In the genomic region with DNA sequence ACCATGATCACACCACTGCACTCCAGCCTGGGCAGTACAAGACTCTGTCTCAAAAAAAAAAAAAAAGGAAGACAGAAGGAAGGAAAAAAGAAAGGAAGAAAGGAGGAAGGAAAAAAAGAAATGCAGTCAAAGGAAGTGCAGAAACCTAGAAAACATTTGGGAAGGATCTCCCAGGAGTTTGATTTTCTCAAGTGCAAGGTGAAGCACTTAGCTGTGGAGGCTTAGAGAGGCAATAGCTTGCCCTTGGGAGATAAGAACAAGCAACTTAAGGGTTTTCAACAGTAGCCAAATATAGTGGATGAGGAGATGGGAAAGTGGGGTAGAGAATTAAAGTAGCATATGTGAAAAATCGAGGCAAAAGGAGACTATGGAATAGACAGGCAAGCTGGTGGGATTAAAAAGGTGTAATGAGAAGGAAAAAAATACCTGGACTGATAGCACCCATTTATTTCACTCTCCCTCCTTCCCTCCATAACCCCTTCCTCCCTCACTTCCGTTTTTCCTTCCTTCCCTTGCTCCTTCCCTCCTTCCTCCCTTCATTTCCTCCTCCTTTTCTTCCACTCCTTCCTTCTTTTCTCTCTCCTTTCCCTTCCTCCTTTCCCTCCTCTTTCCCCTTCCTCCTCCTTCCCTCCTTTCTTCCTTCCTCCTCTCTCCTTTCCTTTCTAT, we compare ENCODE assay signal across 1 cellular context.
TF ChIP-seq lines count a peak whose summit lies in the region.

No MANE protein-coding gene starts in this region.

TF ChIP-seq in K562, 482 proteins besides CTCF, POLR2A, EP300 and RAD21 (continued from another document):
- TF ChIP-seq DMBX1 (CRISPR knock-in tag; IDR thresholded peaks at IDR 0.05; ENCODE audit: borderline replicate concordance), result peak; percentile 81
- no peak for TF ChIP-seq ZZZ3 (IDR thresholded peaks at IDR 0.05)
- peak; percentile 70 for TF ChIP-seq TEAD4 (IDR thresholded peaks at IDR 0.05; ENCODE audit: low read length)
- TF ChIP-seq TEAD4 (CRISPR knock-in tag; IDR thresholded peaks at IDR 0.05; ENCODE audit: borderline replicate concordance), result no peak
- peak; percentile 53 for TF ChIP-seq CXXC5 (CRISPR knock-in tag; IDR thresholded peaks at IDR 0.05)
- peak; percentile 43 for TF ChIP-seq NCOR1 (IDR thresholded peaks at IDR 0.05)
- TF ChIP-seq, protein P1, sequence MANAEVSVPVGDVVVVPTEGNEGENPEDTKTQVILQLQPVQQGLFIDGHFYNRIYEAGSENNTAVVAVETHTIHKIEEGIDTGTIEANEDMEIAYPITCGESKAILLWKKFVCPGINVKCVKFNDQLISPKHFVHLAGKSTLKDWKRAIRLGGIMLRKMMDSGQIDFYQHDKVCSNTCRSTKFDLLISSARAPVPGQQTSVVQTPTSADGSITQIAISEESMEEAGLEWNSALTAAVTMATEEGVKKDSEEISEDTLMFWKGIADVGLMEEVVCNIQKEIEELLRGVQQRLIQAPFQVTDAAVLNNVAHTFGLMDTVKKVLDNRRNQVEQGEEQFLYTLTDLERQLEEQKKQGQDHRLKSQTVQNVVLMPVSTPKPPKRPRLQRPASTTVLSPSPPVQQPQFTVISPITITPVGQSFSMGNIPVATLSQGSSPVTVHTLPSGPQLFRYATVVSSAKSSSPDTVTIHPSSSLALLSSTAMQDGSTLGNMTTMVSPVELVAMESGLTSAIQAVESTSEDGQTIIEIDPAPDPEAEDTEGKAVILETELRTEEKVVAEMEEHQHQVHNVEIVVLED (CRISPR knock-in tag; IDR thresholded peaks at IDR 0.05), result no peak
- TF ChIP-seq DPF2 (IDR thresholded peaks at IDR 0.05), result peak; percentile 86
- peak; percentile 64 for TF ChIP-seq TAL1 (IDR thresholded peaks at IDR 0.05)
- peak; percentile 85 for TF ChIP-seq ELF4 (CRISPR knock-in tag; IDR thresholded peaks at IDR 0.05)
- TF ChIP-seq EHMT2 (IDR thresholded peaks at IDR 0.05), result peak; percentile 61
- peak; percentile 74 for TF ChIP-seq CBFA2T3 (IDR thresholded peaks at IDR 0.05)
- TF ChIP-seq, protein P2, sequence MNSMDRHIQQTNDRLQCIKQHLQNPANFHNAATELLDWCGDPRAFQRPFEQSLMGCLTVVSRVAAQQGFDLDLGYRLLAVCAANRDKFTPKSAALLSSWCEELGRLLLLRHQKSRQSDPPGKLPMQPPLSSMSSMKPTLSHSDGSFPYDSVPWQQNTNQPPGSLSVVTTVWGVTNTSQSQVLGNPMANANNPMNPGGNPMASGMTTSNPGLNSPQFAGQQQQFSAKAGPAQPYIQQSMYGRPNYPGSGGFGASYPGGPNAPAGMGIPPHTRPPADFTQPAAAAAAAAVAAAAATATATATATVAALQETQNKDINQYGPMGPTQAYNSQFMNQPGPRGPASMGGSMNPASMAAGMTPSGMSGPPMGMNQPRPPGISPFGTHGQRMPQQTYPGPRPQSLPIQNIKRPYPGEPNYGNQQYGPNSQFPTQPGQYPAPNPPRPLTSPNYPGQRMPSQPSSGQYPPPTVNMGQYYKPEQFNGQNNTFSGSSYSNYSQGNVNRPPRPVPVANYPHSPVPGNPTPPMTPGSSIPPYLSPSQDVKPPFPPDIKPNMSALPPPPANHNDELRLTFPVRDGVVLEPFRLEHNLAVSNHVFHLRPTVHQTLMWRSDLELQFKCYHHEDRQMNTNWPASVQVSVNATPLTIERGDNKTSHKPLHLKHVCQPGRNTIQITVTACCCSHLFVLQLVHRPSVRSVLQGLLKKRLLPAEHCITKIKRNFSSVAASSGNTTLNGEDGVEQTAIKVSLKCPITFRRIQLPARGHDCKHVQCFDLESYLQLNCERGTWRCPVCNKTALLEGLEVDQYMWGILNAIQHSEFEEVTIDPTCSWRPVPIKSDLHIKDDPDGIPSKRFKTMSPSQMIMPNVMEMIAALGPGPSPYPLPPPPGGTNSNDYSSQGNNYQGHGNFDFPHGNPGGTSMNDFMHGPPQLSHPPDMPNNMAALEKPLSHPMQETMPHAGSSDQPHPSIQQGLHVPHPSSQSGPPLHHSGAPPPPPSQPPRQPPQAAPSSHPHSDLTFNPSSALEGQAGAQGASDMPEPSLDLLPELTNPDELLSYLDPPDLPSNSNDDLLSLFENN (IDR thresholded peaks at IDR 0.05; ENCODE audit: low read depth in 2 of 2, low read length in 2 of 2), result no peak
- TF ChIP-seq, protein P3, sequence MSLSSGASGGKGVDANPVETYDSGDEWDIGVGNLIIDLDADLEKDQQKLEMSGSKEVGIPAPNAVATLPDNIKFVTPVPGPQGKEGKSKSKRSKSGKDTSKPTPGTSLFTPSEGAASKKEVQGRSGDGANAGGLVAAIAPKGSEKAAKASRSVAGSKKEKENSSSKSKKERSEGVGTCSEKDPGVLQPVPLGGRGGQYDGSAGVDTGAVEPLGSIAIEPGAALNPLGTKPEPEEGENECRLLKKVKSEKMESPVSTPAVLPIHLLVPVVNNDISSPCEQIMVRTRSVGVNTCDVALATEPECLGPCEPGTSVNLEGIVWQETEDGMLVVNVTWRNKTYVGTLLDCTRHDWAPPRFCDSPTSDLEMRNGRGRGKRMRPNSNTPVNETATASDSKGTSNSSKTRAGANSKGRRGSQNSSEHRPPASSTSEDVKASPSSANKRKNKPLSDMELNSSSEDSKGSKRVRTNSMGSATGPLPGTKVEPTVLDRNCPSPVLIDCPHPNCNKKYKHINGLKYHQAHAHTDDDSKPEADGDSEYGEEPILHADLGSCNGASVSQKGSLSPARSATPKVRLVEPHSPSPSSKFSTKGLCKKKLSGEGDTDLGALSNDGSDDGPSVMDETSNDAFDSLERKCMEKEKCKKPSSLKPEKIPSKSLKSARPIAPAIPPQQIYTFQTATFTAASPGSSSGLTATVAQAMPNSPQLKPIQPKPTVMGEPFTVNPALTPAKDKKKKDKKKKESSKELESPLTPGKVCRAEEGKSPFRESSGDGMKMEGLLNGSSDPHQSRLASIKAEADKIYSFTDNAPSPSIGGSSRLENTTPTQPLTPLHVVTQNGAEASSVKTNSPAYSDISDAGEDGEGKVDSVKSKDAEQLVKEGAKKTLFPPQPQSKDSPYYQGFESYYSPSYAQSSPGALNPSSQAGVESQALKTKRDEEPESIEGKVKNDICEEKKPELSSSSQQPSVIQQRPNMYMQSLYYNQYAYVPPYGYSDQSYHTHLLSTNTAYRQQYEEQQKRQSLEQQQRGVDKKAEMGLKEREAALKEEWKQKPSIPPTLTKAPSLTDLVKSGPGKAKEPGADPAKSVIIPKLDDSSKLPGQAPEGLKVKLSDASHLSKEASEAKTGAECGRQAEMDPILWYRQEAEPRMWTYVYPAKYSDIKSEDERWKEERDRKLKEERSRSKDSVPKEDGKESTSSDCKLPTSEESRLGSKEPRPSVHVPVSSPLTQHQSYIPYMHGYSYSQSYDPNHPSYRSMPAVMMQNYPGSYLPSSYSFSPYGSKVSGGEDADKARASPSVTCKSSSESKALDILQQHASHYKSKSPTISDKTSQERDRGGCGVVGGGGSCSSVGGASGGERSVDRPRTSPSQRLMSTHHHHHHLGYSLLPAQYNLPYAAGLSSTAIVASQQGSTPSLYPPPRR (CRISPR knock-in tag; IDR thresholded peaks at IDR 0.05; ENCODE audit: borderline replicate concordance), result no peak
- no peak for TF ChIP-seq HNRNPUL1 (IDR thresholded peaks at IDR 0.05; ENCODE audit: low read length)
- no peak for TF ChIP-seq ZNF408 (CRISPR knock-in tag; IDR thresholded peaks at IDR 0.05; ENCODE audit: low read depth)
- TF ChIP-seq ZFP1 (CRISPR knock-in tag; IDR thresholded peaks at IDR 0.05), result no peak
- peak; percentile 83 for TF ChIP-seq ARID1B (IDR thresholded peaks at IDR 0.05)
- TF ChIP-seq CEBPG (CRISPR knock-in tag; IDR thresholded peaks at IDR 0.05), result no peak
- TF ChIP-seq CEBPG (tag; conservative IDR thresholded peaks at IDR 0.05 in 1 of 2, IDR thresholded peaks at IDR 0.05 in 1 of 2), result no peak
- TF ChIP-seq, protein P4, sequence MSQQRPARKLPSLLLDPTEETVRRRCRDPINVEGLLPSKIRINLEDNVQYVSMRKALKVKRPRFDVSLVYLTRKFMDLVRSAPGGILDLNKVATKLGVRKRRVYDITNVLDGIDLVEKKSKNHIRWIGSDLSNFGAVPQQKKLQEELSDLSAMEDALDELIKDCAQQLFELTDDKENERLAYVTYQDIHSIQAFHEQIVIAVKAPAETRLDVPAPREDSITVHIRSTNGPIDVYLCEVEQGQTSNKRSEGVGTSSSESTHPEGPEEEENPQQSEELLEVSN (IDR thresholded peaks at IDR 0.05; ENCODE audit: borderline replicate concordance in 1 of 2, extremely low read depth in 1 of 2, insufficient read depth in 1 of 2, insufficient read length in 1 of 2, low read depth in 1 of 2, low read length in 1 of 2, poor library complexity in 1 of 2, severe bottlenecking in 1 of 2), result peak in 1 of 2 experiments; percentile 14
- TF ChIP-seq SMARCA5 (IDR thresholded peaks at IDR 0.05), result peak; percentile 22; the same call in 1 of the 2 replicates
- no peak for TF ChIP-seq ZNF830 (CRISPR knock-in tag; IDR thresholded peaks at IDR 0.05)
- TF ChIP-seq JUND (IDR thresholded peaks at IDR 0.05; ENCODE audit: borderline replicate concordance, low read depth, low read length), result 0 out of 2 replicates have a peak, but pooled peaks have one; percentile 23
- no peak; the same call in 2 of the 3 replicates for TF ChIP-seq JUND (tag; IDR thresholded peaks at IDR 0.05; ENCODE audit: borderline replicate concordance, low read depth, low read length)
- no peak for TF ChIP-seq POLR2H (tag; IDR thresholded peaks at IDR 0.05; ENCODE audit: low read depth)
- no peak for TF ChIP-seq NFIX (CRISPR knock-in tag; IDR thresholded peaks at IDR 0.05; ENCODE audit: low read depth)
- TF ChIP-seq ZNF431 (CRISPR knock-in tag; IDR thresholded peaks at IDR 0.05), result no peak
- peak; percentile 90; the same call in 1 of the 2 replicates for TF ChIP-seq YBX1 (IDR thresholded peaks at IDR 0.05)
- TF ChIP-seq LCOR (CRISPR knock-in tag; IDR thresholded peaks at IDR 0.05), result peak; percentile 32; the same call in 1 of the 2 replicates
- peak; percentile 84 for TF ChIP-seq LARP7 (IDR thresholded peaks at IDR 0.05)
- peak; percentile 45; the same call in 1 of the 2 replicates for TF ChIP-seq NCOA1 (IDR thresholded peaks at IDR 0.05; ENCODE audit: low read depth)
- peak; percentile 76 for TF ChIP-seq SMARCE1 (IDR thresholded peaks at IDR 0.05)
- TF ChIP-seq MTA3 (IDR thresholded peaks at IDR 0.05; ENCODE audit: borderline replicate concordance), result 0 out of 2 replicates have a peak, but pooled peaks have one; percentile 12
- 0 out of 2 replicates have a peak, but pooled peaks have one; percentile 43 for TF ChIP-seq BCL6 (CRISPR knock-in tag; IDR thresholded peaks at IDR 0.05)
- TF ChIP-seq MTA1 (IDR thresholded peaks at IDR 0.05; ENCODE audit: borderline replicate concordance), result peak; percentile 88
